In the genomic region with DNA sequence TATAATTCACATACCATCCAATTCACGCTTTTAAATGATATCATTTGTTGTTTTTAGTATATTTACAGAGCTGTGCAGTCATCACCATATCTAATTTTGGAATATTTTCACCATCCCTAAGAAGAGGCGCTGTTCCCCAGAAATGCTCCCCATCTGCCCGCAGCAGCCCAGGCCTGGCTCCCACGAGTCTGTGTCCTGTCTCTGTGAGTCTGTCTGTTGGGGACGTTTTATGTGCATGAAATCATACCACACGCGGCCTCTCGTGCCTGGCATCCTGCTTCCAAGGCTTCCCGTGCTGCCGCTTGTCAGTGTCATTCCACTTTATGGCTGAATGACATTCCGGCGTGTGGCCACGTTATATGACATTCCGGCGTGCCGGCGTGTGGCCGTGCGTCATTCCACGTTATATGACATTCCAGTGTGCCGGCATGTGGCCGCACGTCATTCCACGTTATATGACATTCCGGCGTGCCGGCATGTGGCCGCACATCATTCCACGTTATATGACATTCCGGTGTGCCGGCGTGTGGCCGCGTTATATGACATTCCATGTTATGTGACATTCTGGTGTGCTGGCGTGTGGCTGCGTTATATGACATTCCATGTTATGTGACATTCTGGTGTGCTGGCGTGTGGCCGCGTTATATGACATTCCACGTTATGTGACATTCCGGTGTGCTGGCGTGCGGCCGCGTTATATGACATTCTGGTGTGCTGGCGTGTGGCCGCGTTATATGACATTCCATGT, we compare ENCODE assay signal across 15 cellular contexts.
DNase-seq lines count a peak whose midpoint lies in the region; ATAC-seq, FAIRE-seq and TF ChIP-seq lines count a peak whose summit lies in the region.
"Had no signal": no experiment of that assay in that cellular context is flagged by ENCODE, and none has a peak within 500 bp of the region (broad histone marks: within the 10 kb centered on the region; RNA-seq: fewer than 3 reads in every experiment).

No MANE protein-coding gene starts in this region.

- 94% methylated on average over 48 of the region's 48 CpGs for WGBS in HepG2 (ENCODE audit: low lambda C conversion rate)
- WGBS in right lobe of liver (ENCODE audit: insufficient coverage, low coverage, low lambda C conversion rate, missing lambda C conversion rate), result 80% methylated on average over 22 of the region's 48 CpGs
- WGBS in neuronal stem cell (ENCODE audit: extremely low coverage in 2 of 2, insufficient read length in 2 of 2, insufficient replicate concordance in 1 of 2), 2 donors, result 100% methylated on average over 1 of the region's 48 CpGs; no CpG with 5 or more reads in 1 of the 2 donors
- WGBS in tibial nerve, 2 donors, result 91 to 92% methylated on average over 48 of the region's 48 CpGs

- CTCF ChIA-PET in HepG2 (lab: Yijun Ruan, JAX; ENCODE audit: low intra/inter-chr PET ratio, low total read pairs), result no interaction called here

- no peak for TF ChIP-seq POLR2A in HepG2 (IDR thresholded peaks at IDR 0.05; ENCODE audit: insufficient read depth in 1 of 2, low read depth in 2 of 2, low read length in 2 of 2)
- TF ChIP-seq POLR2A in right lobe of liver (IDR thresholded peaks at IDR 0.05), result no peak
- no peak for TF ChIP-seq POLR2A in tibial nerve (IDR thresholded peaks at IDR 0.05)

- ATAC-seq in HepG2 (no peak), right lobe of liver (no peak), HG03378 (IDR thresholded peaks at IDR 0.05; ENCODE audit: unreplicated experiment) (no peak)

- H4K20me1 ChIP-seq in HepG2 (ENCODE audit: insufficient read depth, low read length), result no peaks in the 10 kb centered on the region; the same call in 1 of the 2 replicates

- intact Hi-C loops in HepG2 (cut with micrococcal nuclease; ENCODE audit: unreplicated experiment), result no loop called here
- intact Hi-C loops in right lobe of liver (cut with DNase I), result no loop called here

- DNase-seq in HepG2 (ENCODE audit: low spot score), result no peak
- no peak for DNase-seq in right lobe of liver
- no peak for DNase-seq in bronchial epithelial cell (ENCODE audit: low read depth)
- no peak for DNase-seq in neuronal stem cell (ENCODE audit: low spot score)
- no peak for DNase-seq in tibial nerve (ENCODE audit: low spot score in 2 of 2)
- DNase-seq in GF-D8 (lab: John Stamatoyannopoulos, UW), result no peak
- DNase-seq in H7, result no peak
- DNase-seq: ACHN; Calu3; CD4-positive, alpha-beta T cell; DMS79; GM23248; H9 had no signal

- H2BK15ac ChIP-seq in neuronal stem cell (ENCODE audit: low read length), result no peak overlapping the region

- H3K4ac ChIP-seq in neuronal stem cell (ENCODE audit: low read length), result no peak overlapping the region

- no peak for TF ChIP-seq EP300 in HepG2 (IDR thresholded peaks at IDR 0.05; ENCODE audit: low read depth in 2 of 2, low read length in 2 of 2)
- no peak for TF ChIP-seq EP300 in HepG2 (CRISPR knock-in tag; IDR thresholded peaks at IDR 0.05; ENCODE audit: borderline replicate concordance)
- no peak for TF ChIP-seq EP300 in tibial nerve (IDR thresholded peaks at IDR 0.05)

- no peak overlapping the region for H2AK5ac ChIP-seq in neuronal stem cell (ENCODE audit: low read depth, low read length)

- no peaks in the 10 kb centered on the region for H3K79me2 ChIP-seq in HepG2 (ENCODE audit: insufficient read depth, low read length)

- H3K9ac ChIP-seq in HepG2 (ENCODE audit: insufficient read depth, low read depth, low read length) (no peak overlapping the region), neuronal stem cell (ENCODE audit: low read depth, low read length, poor library complexity) (no peak overlapping the region)
- H3K9ac ChIP-seq: BLaER1 treated with 17β-estradiol and CSF1 and Interleukin-3, amounts not matched to agents 10 nM and 100 nM; GM23248 had no signal

- no peak for TF ChIP-seq RAD21 in HepG2 (CRISPR knock-in tag; IDR thresholded peaks at IDR 0.05)

- H2BK120ac ChIP-seq in neuronal stem cell (ENCODE audit: low read depth, low read length), result no peak overlapping the region

- H4K8ac ChIP-seq in neuronal stem cell (ENCODE audit: low read depth, low read length), result peak overlapping the region; percentile 57

- no peak for TF ChIP-seq CTCF in HepG2 (CRISPR knock-in tag; IDR thresholded peaks at IDR 0.05)
- TF ChIP-seq CTCF in right lobe of liver (IDR thresholded peaks at IDR 0.05), result no peak
- TF ChIP-seq CTCF in bronchial epithelial cell (IDR thresholded peaks at IDR 0.05; ENCODE audit: insufficient read depth, low read length, severe bottlenecking), result no peak
- no peak for TF ChIP-seq CTCF in tibial nerve (IDR thresholded peaks at IDR 0.05)

- FAIRE-seq in HepG2 (lab: Jason Lieb, UNC) (no peak), bronchial epithelial cell (lab: Jason Lieb, UNC) (peak; percentile 97)

- H3K4me1 ChIP-seq in HepG2 (ENCODE audit: insufficient read depth, low read length) (peaks cover 13% of the 10 kb centered on the region), right lobe of liver (no peaks in the 10 kb centered on the region), neuronal stem cell (ENCODE audit: control insufficient read depth in 2 of 2, insufficient read depth in 1 of 2, low read depth in 1 of 2, low read length in 2 of 2) (peaks cover under 1 to 3% of the 10 kb centered on the region in 2 donors), tibial nerve (peaks cover 0 to 54% (median 21%) of the 10 kb centered on the region in 4 donors)

- H2BK12ac ChIP-seq in neuronal stem cell (ENCODE audit: low read length), result no peak overlapping the region

- no peaks in the 10 kb centered on the region for H3K9me3 ChIP-seq in HepG2 (ENCODE audit: low read length)
- no peaks in the 10 kb centered on the region for H3K9me3 ChIP-seq in right lobe of liver
- H3K9me3 ChIP-seq in neuronal stem cell (replicated peaks in 1 of 2; ENCODE audit: control insufficient read depth in 2 of 2, insufficient read depth in 1 of 2, low read depth in 1 of 2, low read length in 2 of 2), result peaks cover 0 to 1% of the 10 kb centered on the region in 2 donors
- H3K9me3 ChIP-seq in tibial nerve, result no peaks in the 10 kb centered on the region

- H2AFZ ChIP-seq in HepG2 (ENCODE audit: low read length) (no peak overlapping the region), neuronal stem cell (ENCODE audit: low read length) (no peak overlapping the region)
- H2AFZ ChIP-seq: GM23248 had no signal

- no peak overlapping the region for H4K91ac ChIP-seq in neuronal stem cell (ENCODE audit: low read depth, low read length, poor library complexity)

- in situ Hi-C loops in HepG2 (cut with HindIII; ENCODE audit: extremely low pct_ligation_motif_present, low pct_unique_long_range_greater_than_20kb), result no loop called here

- H3K14ac ChIP-seq in neuronal stem cell (ENCODE audit: low read length), result peak overlapping the region; percentile 67

- H3K36me3 ChIP-seq in HepG2 (replicated peaks in 1 of 2; ENCODE audit: control insufficient read depth in 1 of 2, insufficient read depth in 2 of 2, low read length in 2 of 2), result peaks cover 24 to 33% of the 10 kb centered on the region in 2 experiments; a peak in 4 of 5 replicates
- H3K36me3 ChIP-seq in right lobe of liver, result peaks cover 0 to 17% (median 7%) of the 10 kb centered on the region in 4 donors
- peaks cover 2% of the 10 kb centered on the region for H3K36me3 ChIP-seq in bronchial epithelial cell (ENCODE audit: control insufficient read depth, insufficient read depth, low read length)
- peaks cover 28 to 60% of the 10 kb centered on the region in 2 donors for H3K36me3 ChIP-seq in neuronal stem cell (replicated peaks in 1 of 2; ENCODE audit: control insufficient read depth in 2 of 2, insufficient read depth in 2 of 2, low read length in 2 of 2)
- H3K36me3 ChIP-seq in tibial nerve, result peaks cover 0 to 42% (median 2%) of the 10 kb centered on the region in 3 donors
- H3K36me3 ChIP-seq in H7 (replicated peaks; ENCODE audit: control insufficient read depth, insufficient read depth, low read length), result peaks cover 5% of the 10 kb centered on the region

- H3K27ac ChIP-seq in HepG2 (ENCODE audit: extremely low read length, insufficient read depth, low read length) (no peak overlapping the region), right lobe of liver (no peak overlapping the region), neuronal stem cell (replicated peaks; ENCODE audit: low read length) (no peak overlapping the region), tibial nerve (peak overlapping the region in 3 of 4 donors; percentile 90 to 97 (median 93))
- H3K27ac ChIP-seq: GM23248 had no signal

- no peaks in the 10 kb centered on the region for H3K27me3 ChIP-seq in HepG2 (ENCODE audit: control insufficient read depth in 1 of 2, insufficient read depth in 2 of 2, low read length in 2 of 2)
- no peaks in the 10 kb centered on the region for H3K27me3 ChIP-seq in right lobe of liver
- no peaks in the 10 kb centered on the region for H3K27me3 ChIP-seq in bronchial epithelial cell (ENCODE audit: control insufficient read depth, insufficient read depth, low read length)
- no peaks in the 10 kb centered on the region for H3K27me3 ChIP-seq in neuronal stem cell (ENCODE audit: control insufficient read depth in 3 of 3, insufficient read depth in 3 of 3, low read depth in 1 of 3, low read length in 3 of 3)
- no peaks in the 10 kb centered on the region for H3K27me3 ChIP-seq in tibial nerve
- H3K27me3 ChIP-seq in H7 (ENCODE audit: control insufficient read depth, insufficient read depth, low read length), result no peaks in the 10 kb centered on the region

- H3K4me3 ChIP-seq in HepG2 (replicated peaks in 1 of 3; ENCODE audit: insufficient read depth in 1 of 3, low read depth in 2 of 3, low read length in 3 of 3) (no peak overlapping the region), right lobe of liver (no peak overlapping the region), bronchial epithelial cell (ENCODE audit: low read depth, low read length) (no peak overlapping the region), neuronal stem cell (ENCODE audit: low read length in 2 of 2) (no peak overlapping the region), tibial nerve (no peak overlapping the region), H7 (ENCODE audit: insufficient read depth, low read depth, low read length) (no peak overlapping the region)
- H3K4me3 ChIP-seq: BLaER1 treated with 17β-estradiol and CSF1 and Interleukin-3, amounts not matched to agents 10 nM and 100 nM; GM23248 had no signal

- no TSS peak for BruUV-seq in HepG2 (replicated peaks; lab: Mats Ljungman, UMichigan)

- POLR2A ChIA-PET in HepG2 (lab: Yijun Ruan, JAX), result no interaction called here

- H3K23ac ChIP-seq in neuronal stem cell (ENCODE audit: low read depth, low read length, poor library complexity), result no peak overlapping the region

- no peak overlapping the region for H2BK5ac ChIP-seq in neuronal stem cell (ENCODE audit: low read length)

- H3K79me1 ChIP-seq in neuronal stem cell (ENCODE audit: low read depth, low read length), result no peaks in the 10 kb centered on the region

- H3K18ac ChIP-seq in neuronal stem cell (ENCODE audit: low read length), result no peak overlapping the region

- no peak overlapping the region for H3K4me2 ChIP-seq in HepG2 (ENCODE audit: low read depth, low read length)
- no peak overlapping the region for H3K4me2 ChIP-seq in neuronal stem cell (ENCODE audit: insufficient read depth, low read length, poor library complexity, severe bottlenecking)

TF ChIP-seq in HepG2, 621 proteins besides CTCF, POLR2A, EP300 and RAD21 (continues in another document):
- TF ChIP-seq KLF16 (CRISPR knock-in tag; IDR thresholded peaks at IDR 0.05) (no peak), AGO2 (optimal IDR thresholded peaks at IDR 0.05; ENCODE audit: low read depth, low read length) (peak; percentile 61), NAIF1 (CRISPR knock-in tag; IDR thresholded peaks at IDR 0.05; ENCODE audit: borderline replicate concordance) (no peak), ZSCAN30 (CRISPR knock-in tag; IDR thresholded peaks at IDR 0.05) (no peak)

Comparison
In these comparisons a context has a peak if more than half of its experiments do, and no peak if none do; other contexts are left out.
1. H3K27ac ChIP-seq: peak in tibial nerve (3 of 4); none in HepG2 (single experiment), right lobe of liver (0 of 3) and neuronal stem cell (single experiment).